8 cellular contexts compared by ENCODE assay signal in the genomic region with DNA sequence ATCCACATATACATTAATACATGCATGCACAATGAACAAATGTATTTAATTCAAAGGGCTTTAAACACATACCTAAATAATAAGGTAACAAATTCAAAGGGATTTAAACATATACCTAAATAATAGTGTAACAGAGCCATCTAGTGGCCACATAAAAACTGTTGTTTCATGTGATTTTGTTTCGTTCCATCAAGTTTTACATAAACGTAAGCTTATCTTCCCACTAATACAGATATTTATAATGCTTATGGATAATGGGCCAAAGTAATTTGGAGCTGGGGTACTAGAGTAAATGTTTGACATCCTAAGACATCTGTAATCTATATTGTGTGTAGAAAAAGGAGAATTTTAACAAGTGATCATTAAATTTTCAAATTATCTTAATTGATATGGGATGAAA.
DNase-seq lines count a peak whose midpoint lies in the region; ATAC-seq, FAIRE-seq and TF ChIP-seq lines count a peak whose summit lies in the region.

No MANE protein-coding gene starts in this region.

- H3K4me3 Mint-ChIP-seq in Caco-2 (ENCODE audit: unreplicated experiment), result no peak overlapping the region
- no peak overlapping the region for H3K4me3 Mint-ChIP-seq in activated T-cell treated with anti-CD3 and anti-CD28 coated beads, Interleukin-2, amount 50 U/mL, for 72 hours

- no peaks in the 10 kb centered on the region for H3K27me3 Mint-ChIP-seq in Caco-2 (ENCODE audit: insufficient read depth, unreplicated experiment)
- H3K27me3 Mint-ChIP-seq in activated T-cell treated with anti-CD3 and anti-CD28 coated beads, Interleukin-2, amount 50 U/mL, for 72 hours (ENCODE audit: low read depth), result no peaks in the 10 kb centered on the region

- H3K4me1 ChIP-seq in Caco-2, result no peaks in the 10 kb centered on the region
- H3K4me1 ChIP-seq in small intestine (ENCODE audit: control insufficient read depth in 2 of 2, insufficient read depth in 1 of 2, low read depth in 1 of 2, low read length in 1 of 2), result no peaks in the 10 kb centered on the region

- H3K27ac ChIP-seq in small intestine (ENCODE audit: low read depth in 1 of 2, low read length in 1 of 2), result no peak overlapping the region

- no peaks in the 10 kb centered on the region for H3K4me1 Mint-ChIP-seq in Caco-2 (ENCODE audit: low read depth, unreplicated experiment)
- no peaks in the 10 kb centered on the region for H3K4me1 Mint-ChIP-seq in activated T-cell treated with anti-CD3 and anti-CD28 coated beads, Interleukin-2, amount 50 U/mL, for 72 hours (ENCODE audit: low read depth)

- H3K9me3 ChIP-seq in Caco-2, result no peaks in the 10 kb centered on the region
- H3K9me3 ChIP-seq in small intestine (ENCODE audit: control insufficient read depth, low read depth), result no peaks in the 10 kb centered on the region

- H3K4me3 ChIP-seq in Caco-2 (ENCODE audit: low read depth, low read length) (no peak overlapping the region), fibroblast of pulmonary artery (replicated peaks; ENCODE audit: low read depth, low read length) (no peak overlapping the region), small intestine (ENCODE audit: low read depth in 1 of 2, low read length in 2 of 2) (no peak overlapping the region)

- FAIRE-seq in small intestine (lab: Jason Lieb, UNC), result peak; percentile 89

- TF ChIP-seq CTCF in Caco-2 (IDR thresholded peaks at IDR 0.05; ENCODE audit: insufficient read depth in 1 of 2, low read depth in 1 of 2, low read length in 1 of 2, severe bottlenecking in 1 of 2, unreplicated experiment in 1 of 2) (peak; percentile 29 to 36), fibroblast of pulmonary artery (IDR thresholded peaks at IDR 0.05; ENCODE audit: low read length, missing control alignments) (peak; percentile 52)

- no peaks in the 10 kb centered on the region for H3K36me3 Mint-ChIP-seq in Caco-2 (ENCODE audit: insufficient read depth, unreplicated experiment)
- H3K36me3 Mint-ChIP-seq in activated T-cell treated with anti-CD3 and anti-CD28 coated beads, Interleukin-2, amount 50 U/mL, for 72 hours (ENCODE audit: insufficient read depth in 2 of 2), result no peaks in the 10 kb centered on the region

- no peak overlapping the region for H3K27ac Mint-ChIP-seq in Caco-2 (ENCODE audit: unreplicated experiment)
- H3K27ac Mint-ChIP-seq in activated T-cell treated with anti-CD3 and anti-CD28 coated beads, Interleukin-2, amount 50 U/mL, for 72 hours, result no peak overlapping the region

- peak in 1 of 2 experiments; percentile 20 for DNase-seq in Caco-2
- peak; percentile 52 for DNase-seq in KG1 (lab: John Stamatoyannopoulos, UW)
- DNase-seq in SKM-1 treated with dmso at 0.1 percent for 144 hours (lab: John Stamatoyannopoulos, UW; ENCODE audit: unreplicated experiment), result peak; percentile 43
- peak; percentile 76 for DNase-seq in fibroblast of pulmonary artery (ENCODE audit: low read depth)
- DNase-seq in small intestine, result peak; percentile 50
- DNase-seq in activated T-cell treated with anti-CD3 and anti-CD28 coated beads, Interleukin-2, amount 50 U/mL, for 72 hours, result no peak
- no peak for DNase-seq in ecto neural progenitor cell (ENCODE audit: low spot score)

- no peaks in the 10 kb centered on the region for H3K9me3 Mint-ChIP-seq in Caco-2 (ENCODE audit: unreplicated experiment)
- no peaks in the 10 kb centered on the region for H3K9me3 Mint-ChIP-seq in activated T-cell treated with anti-CD3 and anti-CD28 coated beads, Interleukin-2, amount 50 U/mL, for 72 hours

- no peaks in the 10 kb centered on the region for H3K36me3 ChIP-seq in Caco-2 (ENCODE audit: control insufficient read depth, insufficient read depth, low read length)
- H3K36me3 ChIP-seq in small intestine (ENCODE audit: control insufficient read depth in 2 of 2, insufficient read depth in 2 of 2, low read length in 2 of 2), result no peaks in the 10 kb centered on the region

- intact Hi-C loops in Caco-2 (cut with micrococcal nuclease; ENCODE audit: unreplicated experiment), result loop anchor here (1.0 to 10.0 kb wide), 3 partner anchors 46 to 1136 kb away; no protein-coding TSS in a partner anchor

- BruUV-seq in Caco-2 (replicated peaks; lab: Mats Ljungman, UMichigan), result no TSS peak

- peak; percentile 47 for ATAC-seq in GM19395 (IDR thresholded peaks at IDR 0.05; ENCODE audit: unreplicated experiment)
- ATAC-seq in activated T-cell treated with anti-CD3 and anti-CD28 coated beads, Interleukin-2, amount 50 U/mL, for 72 hours (replicated peaks in 1 of 2), result no peak

- POLR2A ChIA-PET in Caco-2 (lab: Charles Lee), result no interaction called here

- WGBS in small intestine, 3 donors, result 2 to 4% (median 2%) methylated on average over 2 of the region's 2 CpGs

- CTCF ChIA-PET in Caco-2 (lab: Charles Lee), result no interaction called here

- H3K27me3 ChIP-seq in Caco-2 (replicated peaks; ENCODE audit: control insufficient read depth, insufficient read depth, low read length), result no peaks in the 10 kb centered on the region
- no peaks in the 10 kb centered on the region for H3K27me3 ChIP-seq in small intestine (ENCODE audit: control insufficient read depth in 2 of 2, insufficient read depth in 2 of 2, low read length in 2 of 2)

Comparison
In these comparisons a context has a peak if more than half of its experiments do, and no peak if none do; other contexts are left out.
1. DNase-seq: peak in KG1 (single experiment), SKM-1 treated with dmso at 0.1 percent for 144 hours (single experiment), fibroblast of pulmonary artery (single experiment) and small intestine (single experiment); none in activated T-cell treated with anti-CD3 and anti-CD28 coated beads, Interleukin-2, amount 50 U/mL, for 72 hours (0 of 2) and ecto neural progenitor cell (single experiment).